In genomic region chr4:41631538-41631937, GRCh38 we compare ENCODE assay signal across 19 cellular contexts.
"Had no signal": no experiment of that assay in that cellular context is flagged by ENCODE, and none has a peak within 500 bp of the region (broad histone marks: within the 10 kb centered on the region; RNA-seq: fewer than 3 reads in every experiment).

No MANE protein-coding gene starts in this region.

- H3K4me1 Mint-ChIP-seq: naive thymus-derived CD8-positive, alpha-beta T cell; stimulated activated naive B cell treated with anti-CD40 and anti-IgM and Interleukin-4, amounts not matched to agents 10 μg/mL and 1 μg/mL and 100 μg/mL, for 72 hours; stimulated activated naive CD8-positive, alpha-beta T cell treated with anti-CD3 and anti-CD28 coated beads, Interleukin-15, amount 100 ng/mL, for 72 hours had no signal

- H3K27ac ChIP-seq: gastroesophageal sphincter, neutrophil, psoas muscle, right lobe of liver, skin epidermis had no signal

- H3K4me1 ChIP-seq: gastroesophageal sphincter, right lobe of liver had no signal

- H3K9me3 ChIP-seq: gastroesophageal sphincter, left ventricle myocardium inferior, neutrophil, psoas muscle, right lobe of liver had no signal

- H3K4me3 ChIP-seq: gastroesophageal sphincter, left ventricle myocardium inferior, psoas muscle, right lobe of liver, skin epidermis had no signal

- DNase-seq: effector memory CD4-positive, alpha-beta T cell; foreskin fibroblast; glutamatergic neuron; left ventricle myocardium inferior; mesendoderm; naive thymus-derived CD8-positive, alpha-beta T cell; psoas muscle; retina; right lobe of liver; stimulated activated CD4-positive, alpha-beta T cell treated with anti-CD3 and anti-CD28 coated beads, Interleukin-2, amount 100 ng/mL, for 24 hours; stimulated activated CD4-positive, alpha-beta T cell treated with anti-CD3 and anti-CD28 coated beads, Interleukin-4, amount 100 ng/mL, for 4 hours; stimulated activated naive B cell treated with anti-CD40 and anti-IgM and Interleukin-4, amounts not matched to agents 10 μg/mL and 1 μg/mL and 100 μg/mL, for 72 hours; stimulated activated naive CD8-positive, alpha-beta T cell treated with anti-CD3 and anti-CD28 coated beads, Interleukin-15, amount 100 ng/mL, for 72 hours; substantia nigra had no signal

- H3K27me3 Mint-ChIP-seq: stimulated activated naive B cell treated with anti-CD40 and anti-IgM and Interleukin-4, amounts not matched to agents 10 μg/mL and 1 μg/mL and 100 μg/mL, for 72 hours; stimulated activated naive CD8-positive, alpha-beta T cell treated with anti-CD3 and anti-CD28 coated beads, Interleukin-15, amount 100 ng/mL, for 72 hours; type B pancreatic cell had no signal

- ATAC-seq: esophagus mucosa; gastroesophageal sphincter; naive thymus-derived CD8-positive, alpha-beta T cell; right lobe of liver; stimulated activated naive B cell treated with anti-CD40 and anti-IgM and Interleukin-4, amounts not matched to agents 10 μg/mL and 1 μg/mL and 100 μg/mL, for 72 hours; stimulated activated naive CD8-positive, alpha-beta T cell treated with anti-CD3 and anti-CD28 coated beads, Interleukin-15, amount 100 ng/mL, for 72 hours had no signal

- H3K27ac Mint-ChIP-seq: naive thymus-derived CD8-positive, alpha-beta T cell; stimulated activated naive B cell treated with anti-CD40 and anti-IgM and Interleukin-4, amounts not matched to agents 10 μg/mL and 1 μg/mL and 100 μg/mL, for 72 hours; stimulated activated naive CD8-positive, alpha-beta T cell treated with anti-CD3 and anti-CD28 coated beads, Interleukin-15, amount 100 ng/mL, for 72 hours; type B pancreatic cell had no signal

- H3K27me3 ChIP-seq: gastroesophageal sphincter, neutrophil, right lobe of liver had no signal

- H3K36me3 ChIP-seq: neutrophil, right lobe of liver had no signal

- H3K9me3 Mint-ChIP-seq: naive thymus-derived CD8-positive, alpha-beta T cell; stimulated activated naive B cell treated with anti-CD40 and anti-IgM and Interleukin-4, amounts not matched to agents 10 μg/mL and 1 μg/mL and 100 μg/mL, for 72 hours; stimulated activated naive CD8-positive, alpha-beta T cell treated with anti-CD3 and anti-CD28 coated beads, Interleukin-15, amount 100 ng/mL, for 72 hours; type B pancreatic cell had no signal

- H3K36me3 Mint-ChIP-seq: naive thymus-derived CD8-positive, alpha-beta T cell; stimulated activated naive B cell treated with anti-CD40 and anti-IgM and Interleukin-4, amounts not matched to agents 10 μg/mL and 1 μg/mL and 100 μg/mL, for 72 hours had no signal

- H3K4me3 Mint-ChIP-seq: naive thymus-derived CD8-positive, alpha-beta T cell; stimulated activated naive B cell treated with anti-CD40 and anti-IgM and Interleukin-4, amounts not matched to agents 10 μg/mL and 1 μg/mL and 100 μg/mL, for 72 hours; stimulated activated naive CD8-positive, alpha-beta T cell treated with anti-CD3 and anti-CD28 coated beads, Interleukin-15, amount 100 ng/mL, for 72 hours; type B pancreatic cell had no signal
